Comparison of ENCODE assay signal across 22 cellular contexts in the genomic region with DNA sequence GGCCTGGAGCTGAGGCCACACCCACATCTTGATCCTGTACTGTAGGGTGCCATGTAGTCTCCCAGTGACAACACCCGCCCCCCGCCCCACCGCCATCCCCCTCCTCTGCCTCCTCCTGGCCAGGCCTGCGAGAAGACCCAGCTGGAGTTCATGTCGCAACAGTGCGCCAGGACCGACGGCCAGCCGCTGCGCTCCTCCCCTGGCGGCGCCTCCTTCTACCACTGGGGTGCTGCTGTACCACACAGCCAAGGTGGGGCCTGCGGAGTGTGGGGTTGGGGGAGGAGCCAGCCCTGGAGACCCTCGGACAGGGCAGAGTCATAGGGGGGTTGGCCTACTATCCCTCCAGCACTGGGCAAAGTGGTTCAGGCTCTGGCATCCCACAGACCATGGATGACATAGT. TPM values are rescaled to one million over a fixed set of nuclear protein-coding genes. Genes with fewer than 3 reads are reported as not detected.
A peak's percentile ranks its signal among the peaks of the same experiment; 100 is the strongest.
DNase-seq lines count a peak whose midpoint lies in the region; ATAC-seq, FAIRE-seq and TF ChIP-seq lines count a peak whose summit lies in the region.
"Had no signal": no experiment of that assay in that cellular context is flagged by ENCODE, and none has a peak within 500 bp of the region (broad histone marks: within the 10 kb centered on the region; RNA-seq: fewer than 3 reads in every experiment).

No MANE protein-coding gene starts in this region.

- H3K36me3 Mint-ChIP-seq in naive thymus-derived CD4-positive, alpha-beta T cell: no peaks in the 10 kb centered on the region
- H3K36me3 Mint-ChIP-seq: CD14-positive monocyte; CD8-positive, alpha-beta memory T cell had no signal

- no peaks in the 10 kb centered on the region for H3K79me1 ChIP-seq in IMR-90 (ENCODE audit: low read depth in 1 of 2, low read length in 2 of 2)

- no peak overlapping the region for H3K56ac ChIP-seq in IMR-90 (ENCODE audit: extremely low read depth, insufficient read depth, low read length)

- no peak overlapping the region for H2BK5ac ChIP-seq in IMR-90 (ENCODE audit: low read depth, low read length, poor library complexity, severe bottlenecking)

- peak overlapping the region in 7 of 11 experiments; percentile 44 to 99 (median 91); a peak in 10 of 22 replicates for H3K4me2 ChIP-seq in BLaER1 treated with 17β-estradiol and CSF1 and Interleukin-3, amounts not matched to agents 10 nM and 100 nM
- H3K4me2 ChIP-seq in IMR-90 (ENCODE audit: low read depth, low read length): no peak overlapping the region
- no peak overlapping the region for H3K4me2 ChIP-seq in K562 (ENCODE audit: insufficient read depth, low read length)

- no peak overlapping the region for H3K9ac ChIP-seq in BLaER1 treated with 17β-estradiol and CSF1 and Interleukin-3, amounts not matched to agents 10 nM and 100 nM
- H3K9ac ChIP-seq in IMR-90 (ENCODE audit: low read depth, low read length) (no peak overlapping the region), K562 (ENCODE audit: insufficient read depth in 1 of 2, low read depth in 2 of 2, low read length in 2 of 2) (no peak overlapping the region)
- H3K9ac ChIP-seq: GM23248 had no signal

- CTCF ChIA-PET in IMR-90 (lab: Yijun Ruan, JAX) (no interaction called here), K562 (lab: Yijun Ruan, JAX; ENCODE audit: low intra/inter-chr PET ratio) (interaction anchor here (1.0 kb wide), 2 partner anchors 49 to 251 kb away, joined by 3 read pairs; no protein-coding TSS in a partner anchor)
- CTCF ChIA-PET in naive thymus-derived CD4-positive, alpha-beta T cell (lab: Charles Lee): no interaction called here

- no peak overlapping the region for H3K18ac ChIP-seq in IMR-90 (ENCODE audit: low read depth, low read length)

- WGBS in IMR-90 (ENCODE audit: extremely low coverage in 2 of 2, insufficient read length in 1 of 2), 2 experiments: no CpG with 5 or more reads among the region's 14 CpGs
- 4% methylated on average over 12 of the region's 14 CpGs for WGBS in K562 (ENCODE audit: insufficient coverage, low coverage, missing lambda C conversion rate)
- 83 to 86% methylated on average over 14 of the region's 14 CpGs for WGBS in aorta, 2 donors

- no peak overlapping the region for H4K5ac ChIP-seq in IMR-90 (ENCODE audit: low read depth, low read length)

- H3K4me1 ChIP-seq in BLaER1 treated with 17β-estradiol and CSF1 and Interleukin-3, amounts not matched to agents 10 nM and 100 nM: peaks cover 12 to 73% (median 68%) of the 10 kb centered on the region in 10 experiments
- H3K4me1 ChIP-seq in IMR-90 (ENCODE audit: control insufficient read depth, insufficient read depth, low read length): no peaks in the 10 kb centered on the region
- peaks cover 0 to 12% of the 10 kb centered on the region in 2 experiments; a peak in 2 of 5 replicates for H3K4me1 ChIP-seq in K562 (replicated peaks in 1 of 2; ENCODE audit: control insufficient read depth in 2 of 2, insufficient read depth in 2 of 2, low read length in 2 of 2)
- no peaks in the 10 kb centered on the region for H3K4me1 ChIP-seq in aorta (ENCODE audit: control insufficient read depth in 1 of 2, insufficient read depth in 2 of 2, low read length in 2 of 2)
- H3K4me1 ChIP-seq in naive thymus-derived CD4-positive, alpha-beta T cell (ENCODE audit: control insufficient read depth in 2 of 2, insufficient read depth in 2 of 2, low read length in 2 of 2): no peaks in the 10 kb centered on the region
- H3K4me1 ChIP-seq: HAP-1 had no signal

- H3K9me3 ChIP-seq in BLaER1 treated with 17β-estradiol and CSF1 and Interleukin-3, amounts not matched to agents 10 nM and 100 nM (replicated peaks in 1 of 11): no peaks in the 10 kb centered on the region
- H3K9me3 ChIP-seq in IMR-90 (ENCODE audit: control insufficient read depth, insufficient read depth, low read length) (no peaks in the 10 kb centered on the region), K562 (replicated peaks; ENCODE audit: control insufficient read depth, insufficient read depth, low read depth, low read length) (no peaks in the 10 kb centered on the region), aorta (ENCODE audit: control insufficient read depth, low read length) (no peaks in the 10 kb centered on the region)
- no peaks in the 10 kb centered on the region for H3K9me3 ChIP-seq in naive thymus-derived CD4-positive, alpha-beta T cell (ENCODE audit: control insufficient read depth in 2 of 3, low read length in 3 of 3)
- H3K9me3 ChIP-seq: HAP-1 had no signal

- DNase-seq in 8988T (peak; percentile 6), IMR-90 (no peak), K562 (ENCODE audit: extremely low read depth in 1 of 4, low spot score in 3 of 4) (no peak), RPMI8226 (no peak), aorta (no peak)
- no peak for DNase-seq in naive thymus-derived CD4-positive, alpha-beta T cell
- DNase-seq: CD4-positive, alpha-beta T cell; CD8-positive, alpha-beta memory T cell; DMS 273 treated with DMSO at 0.1 percent for 48 hours; DMS53; DMS79 treated with DMSO at 0.1 percent for 48 hours; GF-D8; GM23248; HFFc6 had no signal

- H3K14ac ChIP-seq in IMR-90 (replicated peaks; ENCODE audit: low read depth, low read length): no peak overlapping the region

- H2AK9ac ChIP-seq in IMR-90 (replicated peaks; ENCODE audit: low read depth, low read length, poor library complexity): no peak overlapping the region

- no peak overlapping the region for H2AK5ac ChIP-seq in IMR-90 (ENCODE audit: low read depth, low read length)

- no peak for TF ChIP-seq RAD21 in IMR-90 (IDR thresholded peaks at IDR 0.05; ENCODE audit: low read length)
- no peak for TF ChIP-seq RAD21 in K562 (CRISPR knock-in tag; conservative IDR thresholded peaks at IDR 0.05 in 1 of 2, IDR thresholded peaks at IDR 0.05 in 1 of 2)

- H3K27me3 Mint-ChIP-seq in naive thymus-derived CD4-positive, alpha-beta T cell: no peaks in the 10 kb centered on the region
- H3K27me3 Mint-ChIP-seq: CD4-positive, alpha-beta T cell had no signal

- H3K79me2 ChIP-seq in K562 (ENCODE audit: control insufficient read depth, insufficient read depth, low read length): no peaks in the 10 kb centered on the region

- H4K8ac ChIP-seq in IMR-90 (ENCODE audit: low read depth in 2 of 2, low read length in 2 of 2): no peak overlapping the region

- intact Hi-C loops in IMR-90 (cut with micrococcal nuclease) (no loop called here), K562 (cut with micrococcal nuclease) (no loop called here), aorta (cut with DNase I) (no loop called here)
- intact Hi-C loops in naive thymus-derived CD4-positive, alpha-beta T cell (cut with micrococcal nuclease): no loop called here

- no TSS peak for BruUV-seq in IMR-90 (replicated peaks; lab: Mats Ljungman, UMichigan)
- no TSS peak for BruUV-seq in K562 (replicated peaks; lab: Mats Ljungman, UMichigan)

- no peak for FAIRE-seq in K562 (lab: Jason Lieb, UNC)
- FAIRE-seq: D721Med, GM12891, GM18507, GM19239 had no signal

- peak overlapping the region in 1 of 11 experiments; percentile 17; a peak in 1 of 22 replicates for H3K27ac ChIP-seq in BLaER1 treated with 17β-estradiol and CSF1 and Interleukin-3, amounts not matched to agents 10 nM and 100 nM
- H3K27ac ChIP-seq in IMR-90 (ENCODE audit: insufficient read depth, low read length): no peak overlapping the region
- H3K27ac ChIP-seq in K562 (ENCODE audit: extremely low read depth, low read depth, low read length): no peak overlapping the region
- H3K27ac ChIP-seq in aorta (ENCODE audit: low read depth in 1 of 2, low read length in 2 of 2): no peak overlapping the region
- H3K27ac ChIP-seq in naive thymus-derived CD4-positive, alpha-beta T cell (ENCODE audit: low read depth, low read length): no peak overlapping the region
- H3K27ac ChIP-seq: GM23248 had no signal

- H3K23ac ChIP-seq in IMR-90 (ENCODE audit: low read depth, low read length): no peak overlapping the region

- no peaks in the 10 kb centered on the region for H3K9me3 Mint-ChIP-seq in naive thymus-derived CD4-positive, alpha-beta T cell
- H3K9me3 Mint-ChIP-seq: CD4-positive, alpha-beta T cell; CD8-positive, alpha-beta memory T cell; HFFc6 had no signal

- H3K9me1 ChIP-seq in IMR-90 (ENCODE audit: insufficient read depth, low read length): no peaks in the 10 kb centered on the region
- peaks cover 3% of the 10 kb centered on the region for H3K9me1 ChIP-seq in K562 (ENCODE audit: control insufficient read depth, insufficient read depth, low read length)

- TF ChIP-seq CTCF in IMR-90 (conservative IDR thresholded peaks at IDR 0.05; ENCODE audit: low read depth, low read length) (no peak), K562 (IDR thresholded peaks at IDR 0.05 in 2 of 3, conservative IDR thresholded peaks at IDR 0.05 in 1 of 3; ENCODE audit: insufficient read depth in 2 of 3, low read depth in 1 of 3, low read length in 3 of 3) (no peak)

- no peaks in the 10 kb centered on the region for H3K36me3 ChIP-seq in BLaER1 treated with 17β-estradiol and CSF1 and Interleukin-3, amounts not matched to agents 10 nM and 100 nM
- no peaks in the 10 kb centered on the region for H3K36me3 ChIP-seq in IMR-90 (ENCODE audit: control insufficient read depth, insufficient read depth, low read length)
- H3K36me3 ChIP-seq in K562 (ENCODE audit: control insufficient read depth, insufficient read depth, low read length): no peaks in the 10 kb centered on the region
- no peaks in the 10 kb centered on the region for H3K36me3 ChIP-seq in aorta (ENCODE audit: control insufficient read depth in 1 of 2, insufficient read depth in 2 of 2, low read length in 1 of 2)
- H3K36me3 ChIP-seq in naive thymus-derived CD4-positive, alpha-beta T cell (ENCODE audit: control insufficient read depth in 2 of 3, insufficient read depth in 3 of 3, low read length in 3 of 3): no peaks in the 10 kb centered on the region
- H3K36me3 ChIP-seq: HAP-1 had no signal

- ATAC-seq in IMR-90 (ENCODE audit: low read depth): no peak
- ATAC-seq in K562: no peak
- no peak for ATAC-seq in aorta (ENCODE audit: low FRiP score)
- no peak for ATAC-seq in GM18511 (IDR thresholded peaks at IDR 0.05; ENCODE audit: unreplicated experiment)
- ATAC-seq in naive thymus-derived CD4-positive, alpha-beta T cell: no peak

- H2BK20ac ChIP-seq in IMR-90 (ENCODE audit: low read depth, low read length): no peak overlapping the region

- H3K27ac Mint-ChIP-seq in naive thymus-derived CD4-positive, alpha-beta T cell: no peak overlapping the region
- H3K27ac Mint-ChIP-seq: CD14-positive monocyte; CD4-positive, alpha-beta T cell; CD8-positive, alpha-beta memory T cell; HFFc6 had no signal

- H4K91ac ChIP-seq in IMR-90 (ENCODE audit: insufficient read depth, low read depth, low read length): no peak overlapping the region

- no peak for TF ChIP-seq EP300 in K562 (IDR thresholded peaks at IDR 0.05; ENCODE audit: low read length)

- H3K4me1 Mint-ChIP-seq in naive thymus-derived CD4-positive, alpha-beta T cell: peaks cover 0 to 4% (median 0%) of the 10 kb centered on the region in 7 donors
- H3K4me1 Mint-ChIP-seq: CD14-positive monocyte; CD8-positive, alpha-beta memory T cell had no signal

- no peak overlapping the region for H2AFZ ChIP-seq in IMR-90 (replicated peaks; ENCODE audit: low read length, poor library complexity)
- no peak overlapping the region for H2AFZ ChIP-seq in K562 (ENCODE audit: low read depth, low read length)
- H2AFZ ChIP-seq: GM23248 had no signal

- no peaks in the 10 kb centered on the region for H3K27me3 ChIP-seq in BLaER1 treated with 17β-estradiol and CSF1 and Interleukin-3, amounts not matched to agents 10 nM and 100 nM
- no peaks in the 10 kb centered on the region for H3K27me3 ChIP-seq in IMR-90 (ENCODE audit: control insufficient read depth, insufficient read depth, low read length)
- peaks cover 37 to 81% of the 10 kb centered on the region in 2 experiments for H3K27me3 ChIP-seq in K562 (ENCODE audit: control insufficient read depth in 2 of 2, insufficient read depth in 2 of 2, low read length in 2 of 2)
- H3K27me3 ChIP-seq in aorta (ENCODE audit: control insufficient read depth in 1 of 2, insufficient read depth in 2 of 2, low read length in 1 of 2): no peaks in the 10 kb centered on the region
- H3K27me3 ChIP-seq in naive thymus-derived CD4-positive, alpha-beta T cell (ENCODE audit: control insufficient read depth in 2 of 2, insufficient read depth in 2 of 2, low read length in 2 of 2): no peaks in the 10 kb centered on the region

- no peak for TF ChIP-seq POLR2A in IMR-90 (IDR thresholded peaks at IDR 0.05; ENCODE audit: low read depth, low read length)
- TF ChIP-seq POLR2A in K562 (conservative IDR thresholded peaks at IDR 0.05): no peak

- H3K4me3 ChIP-seq in BLaER1 treated with 17β-estradiol and CSF1 and Interleukin-3, amounts not matched to agents 10 nM and 100 nM: no peak overlapping the region
- H3K4me3 ChIP-seq in IMR-90 (ENCODE audit: insufficient read depth, low read depth, low read length) (no peak overlapping the region), K562 (no peak overlapping the region), aorta (ENCODE audit: low read length in 2 of 2) (no peak overlapping the region)
- no peak overlapping the region for H3K4me3 ChIP-seq in naive thymus-derived CD4-positive, alpha-beta T cell (ENCODE audit: low read length)
- H3K4me3 ChIP-seq: GM23248, HAP-1 had no signal

- no peak overlapping the region for H2BK120ac ChIP-seq in IMR-90 (ENCODE audit: low read depth, low read length)

- H3K4ac ChIP-seq in IMR-90 (ENCODE audit: low read depth, low read length): no peak overlapping the region

- dilution Hi-C loops in IMR-90 (cut with HindIII; ENCODE audit: low sequenced_read_pairs, unreplicated experiment): no loop called here

- no peak overlapping the region for H2BK15ac ChIP-seq in IMR-90 (ENCODE audit: low read depth, low read length)

- H3K4me3 Mint-ChIP-seq in naive thymus-derived CD4-positive, alpha-beta T cell: no peak overlapping the region
- H3K4me3 Mint-ChIP-seq: CD14-positive monocyte; CD4-positive, alpha-beta T cell; CD8-positive, alpha-beta memory T cell; HFFc6 had no signal

- POLR2A ChIA-PET in IMR-90 (lab: Charles Lee; ENCODE audit: unreplicated experiment): no interaction called here
- POLR2A ChIA-PET in K562 (lab: Yijun Ruan, JAX): no interaction called here
- POLR2A ChIA-PET in naive thymus-derived CD4-positive, alpha-beta T cell (lab: Charles Lee): no interaction called here

- no peaks in the 10 kb centered on the region for H4K20me1 ChIP-seq in BLaER1 treated with 17β-estradiol and CSF1 and Interleukin-3, amounts not matched to agents 10 nM and 100 nM
- no peaks in the 10 kb centered on the region for H4K20me1 ChIP-seq in IMR-90 (ENCODE audit: insufficient read depth, low read length)
- 0 out of 2 replicates have a peak, but pooled peaks cover 9% of the 10 kb centered on the region for H4K20me1 ChIP-seq in K562 (replicated peaks; ENCODE audit: control insufficient read depth, insufficient read depth, low read length)

- in situ Hi-C loops in IMR-90 (cut with MboI; ENCODE audit: low sequenced_read_pairs) (no loop called here), K562 (cut with MboI) (no loop called here)

RNA-seq across cellular contexts. Expression of gene ADAMTS13, which starts 14.5 kb away (rescaled TPM):
- total RNA-seq in IMR-90 (2012; rRNA removed) (under 0.01 and 0.18 TPM in 2 replicates), K562 (2014; rRNA removed) (0.04 TPM in 1 of 2 replicates, not detected in the other), K562 (2014; rRNA removed; fragmentation: Illumina TruSeq; extraction: Trizol) (not detected in 2 replicates), K562 (2015; rRNA removed; fragmentation: Illumina TruSeq; extraction: Trizol) (0.04 TPM in 1 of 2 replicates, not detected in the other), K562 (2021) (0.07 TPM in 1 of 2 replicates, not detected in the other), aorta (1 to 10 TPM; 1.3 to 3.6 TPM)
- polyA plus RNA-seq in IMR-90 (2012; rRNA removed) (2.8 and 3.1 TPM in 2 replicates), K562 (2011; rRNA removed) (0.16 and 0.20 TPM in 2 replicates), K562 (2014; fragmentation: Illumina TruSeq; extraction: Trizol) (0.03 TPM in 1 of 2 replicates, not detected in the other), K562 (2014; fragmentation: Nextera tagmentation; extraction: Ambion mirVana) (not detected), K562 (2014; rRNA removed) (0.04 and 0.26 TPM in 2 replicates), aorta (10 to 100 TPM in 1 of 2 donors, 1 to 10 TPM in 1; 2.0 to 11.9 TPM)
- polyA plus RNA-seq in IMR-90 (2012; cell fraction: cytosol; rRNA removed): 0.54 and 3.1 TPM in 2 replicates
- polyA plus RNA-seq in IMR-90 (2012; cell fraction: nucleus; rRNA removed; ENCODE audit: low replicate concordance): 19.2 and 39.9 TPM in 2 replicates
- 0.51 and 1.4 TPM in 2 replicates for total RNA-seq in K562 (2011; cell fraction: chromatin; rRNA removed; ENCODE audit: low replicate concordance)
- total RNA-seq in K562 (2011; cell fraction: nucleolus; rRNA removed): 0.53 and 0.83 TPM in 2 replicates
- 0.44 and 1.4 TPM in 2 replicates for total RNA-seq in K562 (2011; cell fraction: nucleoplasm; rRNA removed)
- polyA plus RNA-seq in K562 (2011; cell fraction: cytosol; rRNA removed): 0.10 and 0.16 TPM in 2 replicates
- 1.2 and 1.3 TPM in 2 replicates for polyA plus RNA-seq in K562 (2011; cell fraction: nucleus; rRNA removed)
- polyA plus RNA-seq in K562 (2012): 0.29 and 1.0 TPM in 2 replicates
- not detected in 2 replicates for polyA minus RNA-seq in K562 (2011; rRNA and poly(A)+ RNA removed)
- not detected in 2 replicates for polyA minus RNA-seq in K562 (2011; cell fraction: cytosol; rRNA and poly(A)+ RNA removed)
- polyA minus RNA-seq in K562 (2011; cell fraction: nucleus; rRNA and poly(A)+ RNA removed): 0.33 and 0.40 TPM in 2 replicates
- total RNA-seq in naive thymus-derived CD4-positive, alpha-beta T cell: 1 to 10 TPM; 1.6 to 3.1 (median 2.5) TPM
- polyA plus RNA-seq in naive thymus-derived CD4-positive, alpha-beta T cell: under 1 TPM; 0.07 to 0.35 TPM
- polyA plus RNA-seq: CD14-positive monocyte had no signal

RNA-seq across cellular contexts. Expression of gene REXO4, which starts 18.9 kb away (rescaled TPM):
- total RNA-seq in IMR-90 (2012; rRNA removed): 16.1 and 18.3 TPM in 2 replicates
- 21.8 and 23.1 TPM in 2 replicates for polyA plus RNA-seq in IMR-90 (2012; rRNA removed)
- polyA plus RNA-seq in IMR-90 (2012; cell fraction: cytosol; rRNA removed): 25.2 and 26.4 TPM in 2 replicates
- 13.2 and 18.6 TPM in 2 replicates for polyA plus RNA-seq in IMR-90 (2012; cell fraction: nucleus; rRNA removed; ENCODE audit: low replicate concordance)
- 33.3 and 49.1 TPM in 2 replicates for total RNA-seq in K562 (2011; cell fraction: chromatin; rRNA removed; ENCODE audit: low replicate concordance)
- total RNA-seq in K562 (2011; cell fraction: nucleolus; rRNA removed): 33.0 and 38.9 TPM in 2 replicates
- 25.6 and 35.8 TPM in 2 replicates for total RNA-seq in K562 (2011; cell fraction: nucleoplasm; rRNA removed)
- total RNA-seq in K562 (2014; rRNA removed): 70.5 and 72.9 TPM in 2 replicates
- 19.6 and 21.6 TPM in 2 replicates for total RNA-seq in K562 (2014; rRNA removed; fragmentation: Illumina TruSeq; extraction: Trizol)
- 31.1 and 31.3 TPM in 2 replicates for total RNA-seq in K562 (2015; rRNA removed; fragmentation: Illumina TruSeq; extraction: Trizol)
- total RNA-seq in K562 (2021): 56.4 and 57.9 TPM in 2 replicates
- 23.9 and 29.2 TPM in 2 replicates for polyA plus RNA-seq in K562 (2011; rRNA removed)
- 26.2 and 39.1 TPM in 2 replicates for polyA plus RNA-seq in K562 (2011; cell fraction: cytosol; rRNA removed)
- 19.8 and 27.2 TPM in 2 replicates for polyA plus RNA-seq in K562 (2011; cell fraction: nucleus; rRNA removed)
- polyA plus RNA-seq in K562 (2012): 22.0 and 39.1 TPM in 2 replicates
- 40.9 and 45.1 TPM in 2 replicates for polyA plus RNA-seq in K562 (2014; fragmentation: Illumina TruSeq; extraction: Trizol)
- polyA plus RNA-seq in K562 (2014; fragmentation: Nextera tagmentation; extraction: Ambion mirVana): 1 to 10 TPM; 3.4 to 5.0 TPM
- 58.8 and 62.3 TPM in 2 replicates for polyA plus RNA-seq in K562 (2014; rRNA removed)
- polyA minus RNA-seq in K562 (2011; rRNA and poly(A)+ RNA removed): 22.5 and 31.4 TPM in 2 replicates
- 17.9 and 24.8 TPM in 2 replicates for polyA minus RNA-seq in K562 (2011; cell fraction: cytosol; rRNA and poly(A)+ RNA removed)
- 13.6 and 16.7 TPM in 2 replicates for polyA minus RNA-seq in K562 (2011; cell fraction: nucleus; rRNA and poly(A)+ RNA removed)
- 10 to 100 TPM; 10.8 to 19.1 TPM for total RNA-seq in aorta
- 10 to 100 TPM; 13.5 to 15.0 TPM for polyA plus RNA-seq in aorta
- total RNA-seq in naive thymus-derived CD4-positive, alpha-beta T cell: 10 to 100 TPM; 17.8 to 44.1 (median 28.6) TPM
- 10 to 100 TPM; 14.0 to 29.9 TPM for polyA plus RNA-seq in naive thymus-derived CD4-positive, alpha-beta T cell

RNA-seq across cellular contexts. Expression of gene CACFD1, which starts 23.1 kb away (rescaled TPM):
- total RNA-seq in IMR-90 (2012; rRNA removed) (1.9 and 2.0 TPM in 2 replicates), K562 (2014; rRNA removed) (1.1 and 1.2 TPM in 2 replicates), K562 (2014; rRNA removed; fragmentation: Illumina TruSeq; extraction: Trizol) (0.11 and 0.13 TPM in 2 replicates), K562 (2015; rRNA removed; fragmentation: Illumina TruSeq; extraction: Trizol) (0.54 and 0.64 TPM in 2 replicates), K562 (2021) (1.4 and 1.8 TPM in 2 replicates), aorta (10 to 100 TPM; 11.5 to 15.9 TPM)
- polyA plus RNA-seq in IMR-90 (2012; rRNA removed) (5.9 and 6.6 TPM in 2 replicates), K562 (2011; rRNA removed) (0.87 and 1.2 TPM in 2 replicates), K562 (2014; fragmentation: Illumina TruSeq; extraction: Trizol) (0.16 and 0.37 TPM in 2 replicates), K562 (2014; fragmentation: Nextera tagmentation; extraction: Ambion mirVana) (not detected), K562 (2014; rRNA removed) (1.1 and 1.4 TPM in 2 replicates), aorta (10 to 100 TPM in 1 of 2 donors, 1 to 10 TPM in 1; 8.1 to 14.5 TPM)
- 7.2 and 9.9 TPM in 2 replicates for polyA plus RNA-seq in IMR-90 (2012; cell fraction: cytosol; rRNA removed)
- polyA plus RNA-seq in IMR-90 (2012; cell fraction: nucleus; rRNA removed; ENCODE audit: low replicate concordance): 10.0 and 21.9 TPM in 2 replicates
- 2.9 and 4.1 TPM in 2 replicates for total RNA-seq in K562 (2011; cell fraction: chromatin; rRNA removed; ENCODE audit: low replicate concordance)
- total RNA-seq in K562 (2011; cell fraction: nucleolus; rRNA removed): 3.4 and 4.7 TPM in 2 replicates
- 3.2 and 5.5 TPM in 2 replicates for total RNA-seq in K562 (2011; cell fraction: nucleoplasm; rRNA removed)
- polyA plus RNA-seq in K562 (2011; cell fraction: cytosol; rRNA removed): 0.77 and 1.1 TPM in 2 replicates
- 1.3 and 2.3 TPM in 2 replicates for polyA plus RNA-seq in K562 (2011; cell fraction: nucleus; rRNA removed)
- polyA plus RNA-seq in K562 (2012): 0.89 and 3.8 TPM in 2 replicates
- polyA minus RNA-seq in K562 (2011; rRNA and poly(A)+ RNA removed): 0.57 and 0.70 TPM in 2 replicates
- 0.67 and 0.82 TPM in 2 replicates for polyA minus RNA-seq in K562 (2011; cell fraction: cytosol; rRNA and poly(A)+ RNA removed)
- polyA minus RNA-seq in K562 (2011; cell fraction: nucleus; rRNA and poly(A)+ RNA removed): 1.7 and 1.8 TPM in 2 replicates
- total RNA-seq in naive thymus-derived CD4-positive, alpha-beta T cell: 1 to 10 TPM in 4 of 5 experiments, under 1 TPM in 1; 0.56 to 4.7 (median 3.1) TPM
- 1 to 10 TPM; 2.5 to 3.7 TPM for polyA plus RNA-seq in naive thymus-derived CD4-positive, alpha-beta T cell

RNA-seq across cellular contexts. Expression of gene SLC2A6, which starts 42.2 kb away (rescaled TPM):
- total RNA-seq in IMR-90 (2012; rRNA removed) (2.9 and 3.1 TPM in 2 replicates), K562 (2014; rRNA removed) (0.09 and 0.41 TPM in 2 replicates), K562 (2014; rRNA removed; fragmentation: Illumina TruSeq; extraction: Trizol) (0.04 and 0.06 TPM in 2 replicates), K562 (2015; rRNA removed; fragmentation: Illumina TruSeq; extraction: Trizol) (0.04 TPM in 1 of 2 replicates, not detected in the other), K562 (2021) (0.16 and 0.38 TPM in 2 replicates), aorta (1 to 10 TPM; 3.3 to 5.8 TPM)
- polyA plus RNA-seq in IMR-90 (2012; rRNA removed) (8.5 and 9.3 TPM in 2 replicates), K562 (2011; rRNA removed) (0.08 and 0.22 TPM in 2 replicates), K562 (2014; fragmentation: Illumina TruSeq; extraction: Trizol) (not detected in 2 replicates), K562 (2014; fragmentation: Nextera tagmentation; extraction: Ambion mirVana) (not detected), K562 (2014; rRNA removed) (0.27 and 0.39 TPM in 2 replicates), aorta (1 to 10 TPM; 1.5 to 2.6 TPM)
- 3.0 and 11.7 TPM in 2 replicates for polyA plus RNA-seq in IMR-90 (2012; cell fraction: cytosol; rRNA removed)
- 8.5 and 22.8 TPM in 2 replicates for polyA plus RNA-seq in IMR-90 (2012; cell fraction: nucleus; rRNA removed; ENCODE audit: low replicate concordance)
- 0.32 and 1.7 TPM in 2 replicates for total RNA-seq in K562 (2011; cell fraction: chromatin; rRNA removed; ENCODE audit: low replicate concordance)
- 1.2 and 1.8 TPM in 2 replicates for total RNA-seq in K562 (2011; cell fraction: nucleolus; rRNA removed)
- 0.53 and 1.3 TPM in 2 replicates for total RNA-seq in K562 (2011; cell fraction: nucleoplasm; rRNA removed)
- 0.19 and 0.58 TPM in 2 replicates for polyA plus RNA-seq in K562 (2011; cell fraction: cytosol; rRNA removed)
- polyA plus RNA-seq in K562 (2011; cell fraction: nucleus; rRNA removed): 0.32 and 0.61 TPM in 2 replicates
- 0.17 and 0.24 TPM in 2 replicates for polyA plus RNA-seq in K562 (2012)
- 0.09 and 0.21 TPM in 2 replicates for polyA minus RNA-seq in K562 (2011; rRNA and poly(A)+ RNA removed)
- 0.48 and 0.64 TPM in 2 replicates for polyA minus RNA-seq in K562 (2011; cell fraction: cytosol; rRNA and poly(A)+ RNA removed)
- 0.81 and 1.4 TPM in 2 replicates for polyA minus RNA-seq in K562 (2011; cell fraction: nucleus; rRNA and poly(A)+ RNA removed)
- 10 to 100 TPM in 1 of 5 experiments, 1 to 10 TPM in 4; 2.4 to 34.7 (median 3.6) TPM for total RNA-seq in naive thymus-derived CD4-positive, alpha-beta T cell
- 1 to 10 TPM; 2.6 TPM for polyA plus RNA-seq in naive thymus-derived CD4-positive, alpha-beta T cell

Comparison
In these comparisons a context has a peak if more than half of its experiments do, and no peak if none do; other contexts are left out.
1. H3K4me2 ChIP-seq: peak in BLaER1 treated with 17β-estradiol and CSF1 and Interleukin-3, amounts not matched to agents 10 nM and 100 nM (7 of 11); none in IMR-90 (single experiment) and K562 (single experiment).